In the genomic region with DNA sequence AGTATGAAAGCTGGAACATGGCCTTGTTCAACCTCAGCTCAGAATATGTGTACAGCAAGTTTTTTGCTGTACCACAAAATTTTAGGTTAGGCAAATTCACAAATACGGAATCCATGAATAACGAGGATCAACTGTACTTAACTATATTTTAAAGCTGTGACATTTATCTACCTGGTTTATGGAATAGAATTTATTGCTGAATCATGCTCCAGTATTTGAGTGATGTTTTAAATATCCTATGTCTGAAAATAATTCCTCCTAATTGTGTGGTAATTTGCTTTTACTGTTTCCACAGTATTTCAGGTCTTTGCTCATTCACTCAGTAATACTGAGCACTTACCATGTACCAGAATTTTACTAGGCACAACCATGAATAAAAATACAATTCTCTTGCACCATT, we compare ENCODE assay signal across 14 cellular contexts. TPM values are rescaled to one million over a fixed set of nuclear protein-coding genes. Genes with fewer than 3 reads are reported as not detected.
DNase-seq lines count a peak whose midpoint lies in the region; ATAC-seq and TF ChIP-seq lines count a peak whose summit lies in the region.
"Had no signal": no experiment of that assay in that cellular context is flagged by ENCODE, and none has a peak within 500 bp of the region (broad histone marks: within the 10 kb centered on the region; RNA-seq: fewer than 3 reads in every experiment).

No MANE protein-coding gene starts in this region.

- DNase-seq in cardiac muscle cell (ENCODE audit: low read depth in 1 of 2, low spot score in 1 of 2) (no peak), left cardiac atrium (no peak), NCI-H1694 (lab: John Stamatoyannopoulos, UW) (no peak)
- DNase-seq: DMS 273 treated with DMSO at 0.1 percent for 48 hours, GOT3 had no signal

- 0 out of 2 replicates have a peak, but pooled peaks cover 3% of the 10 kb centered on the region for H3F3A ChIP-seq in OCI-LY1 (ENCODE audit: insufficient read depth, low read length)

- intact Hi-C loops in left cardiac atrium (cut with DNase I): no loop called here

- H2AFZ ChIP-seq in OCI-LY1 (ENCODE audit: low read length): no peak overlapping the region

- H3K4me3 ChIP-seq in cardiac muscle cell (no peak overlapping the region), OCI-LY1 (ENCODE audit: low read depth, low read length, poor library complexity, severe bottlenecking) (no peak overlapping the region), neutrophil (ENCODE audit: low read depth in 1 of 2, low read length in 1 of 2) (no peak overlapping the region)
- H3K4me3 ChIP-seq: BLaER1, GM12878, HAP-1 had no signal

- H3K36me3 ChIP-seq in cardiac muscle cell (peaks cover 29% of the 10 kb centered on the region), OCI-LY1 (ENCODE audit: insufficient read depth, low read length) (peaks cover 75% of the 10 kb centered on the region), neutrophil (peaks cover 7% of the 10 kb centered on the region)

- no peak for ATAC-seq in left cardiac atrium
- ATAC-seq in HG03196 (IDR thresholded peaks at IDR 0.05; ENCODE audit: unreplicated experiment): no peak
- no peak for ATAC-seq in GM21723 (IDR thresholded peaks at IDR 0.05; ENCODE audit: unreplicated experiment)
- ATAC-seq: GM12878 had no signal

- H3K9ac ChIP-seq in OCI-LY1 (ENCODE audit: low read length): no peak overlapping the region
- H3K9ac ChIP-seq: BLaER1, KMS-11 had no signal

- no peaks in the 10 kb centered on the region for H3K9me3 ChIP-seq in cardiac muscle cell (ENCODE audit: low read depth)
- H3K9me3 ChIP-seq in OCI-LY1 (ENCODE audit: low read length): no peaks in the 10 kb centered on the region
- no peaks in the 10 kb centered on the region for H3K9me3 ChIP-seq in neutrophil
- H3K9me3 ChIP-seq: BLaER1, HAP-1 had no signal

- H3K27ac ChIP-seq in cardiac muscle cell (peak overlapping the region; percentile 28), OCI-LY1 (ENCODE audit: low read depth, low read length, poor library complexity, severe bottlenecking) (peak overlapping the region; percentile 6), neutrophil (peak overlapping the region; percentile 61)
- H3K27ac ChIP-seq: 22Rv1, BLaER1, KMS-11 had no signal

- TF ChIP-seq CTCF in cardiac muscle cell (IDR thresholded peaks at IDR 0.05; ENCODE audit: low read depth, low read length) (no peak), OCI-LY1 (IDR thresholded peaks at IDR 0.05; ENCODE audit: low read length) (no peak), neutrophil (IDR thresholded peaks at IDR 0.05) (no peak)

- H3K4me2 ChIP-seq in OCI-LY1 (ENCODE audit: low read length): no peak overlapping the region
- H3K4me2 ChIP-seq: BLaER1, KMS-11 had no signal

- no peaks in the 10 kb centered on the region for H3K79me2 ChIP-seq in OCI-LY1 (ENCODE audit: insufficient read depth, low read length)

- no peaks in the 10 kb centered on the region for H4K20me1 ChIP-seq in OCI-LY1 (ENCODE audit: insufficient read depth, low read length)
- H4K20me1 ChIP-seq: BLaER1 had no signal

- H3K4me1 ChIP-seq in cardiac muscle cell (ENCODE audit: low read depth) (no peaks in the 10 kb centered on the region), OCI-LY1 (ENCODE audit: insufficient read depth, low read length, severe bottlenecking) (no peaks in the 10 kb centered on the region), neutrophil (ENCODE audit: control insufficient read depth in 1 of 2, insufficient read depth in 1 of 2, low read depth in 1 of 2, low read length in 1 of 2) (peaks cover 53 to 64% of the 10 kb centered on the region in 2 experiments)
- H3K4me1 ChIP-seq: BLaER1, HAP-1 had no signal

- H3K27me3 ChIP-seq in cardiac muscle cell (no peaks in the 10 kb centered on the region), OCI-LY1 (ENCODE audit: insufficient read depth, low read length) (no peaks in the 10 kb centered on the region), neutrophil (no peaks in the 10 kb centered on the region)
- H3K27me3 ChIP-seq: BLaER1 had no signal

- H3K9me2 ChIP-seq in OCI-LY1 (ENCODE audit: low read depth, low read length): no peaks in the 10 kb centered on the region

RNA-seq across cellular contexts. Expression of a gene that starts 29.5 kb away (rescaled TPM):
- total RNA-seq in cardiac muscle cell: 18.9 and 26.7 TPM in 2 replicates
- 72.2 and 78.2 TPM in 2 replicates for polyA plus RNA-seq in cardiac muscle cell
- total RNA-seq in left cardiac atrium: 100 to 1,000 TPM in 1 of 2 donors, 10 to 100 TPM in 1; 94.4 to 101 TPM

RNA-seq across cellular contexts. Expression of a gene that starts 41.7 kb away (rescaled TPM):
- total RNA-seq in cardiac muscle cell: 0.53 TPM in 1 of 2 replicates, not detected in the other
- polyA plus RNA-seq in cardiac muscle cell: 2.2 and 2.6 TPM in 2 replicates
- total RNA-seq in left cardiac atrium: 1 to 10 TPM; 1.3 to 1.6 TPM

Comparison
In these comparisons a context has a peak if more than half of its experiments do, and no peak if none do; other contexts are left out.
1. H3K27ac ChIP-seq: peak in every context shown above with its lines; median percentile 61 in neutrophil; 28 in cardiac muscle cell; 6 in OCI-LY1.